Comparison of ENCODE assay signal across 26 cellular contexts in genomic region chr7:122311280-122311679, GRCh38. TPM values are rescaled to one million over a fixed set of nuclear protein-coding genes. Genes with fewer than 3 reads are reported as not detected.
A peak's percentile ranks its signal among the peaks of the same experiment; 100 is the strongest.
DNase-seq lines count a peak whose midpoint lies in the region; ATAC-seq and TF ChIP-seq lines count a peak whose summit lies in the region.
"Had no signal": no experiment of that assay in that cellular context is flagged by ENCODE, and none has a peak within 500 bp of the region (broad histone marks: within the 10 kb centered on the region; RNA-seq: fewer than 3 reads in every experiment).

No MANE protein-coding gene starts in this region.

- no peak overlapping the region for H3K27ac Mint-ChIP-seq in activated T-cell treated with anti-CD3 and anti-CD28 coated beads, Interleukin-2, amount 50 U/mL, for 72 hours
- H3K27ac Mint-ChIP-seq in brain = peak overlapping the region in 4 of 5 experiments; percentile 16 to 90 (median 74)

- peaks cover 92% of the 10 kb centered on the region for H3K27me3 Mint-ChIP-seq in activated T-cell treated with anti-CD3 and anti-CD28 coated beads, Interleukin-2, amount 50 U/mL, for 72 hours (ENCODE audit: low read depth)
- peaks cover 72% of the 10 kb centered on the region for H3K27me3 Mint-ChIP-seq in activated T-cell treated with anti-CD3 and anti-CD28 coated beads, Interleukin-2, amount 50 U/mL, for 4 hours (ENCODE audit: low read depth)
- H3K27me3 Mint-ChIP-seq in brain = peaks cover 79% of the 10 kb centered on the region

- DNase-seq in activated T-cell treated with anti-CD3 and anti-CD28 coated beads, Interleukin-2, amount 50 U/mL, for 72 hours = no peak
- DNase-seq in activated T-cell treated with anti-CD3 and anti-CD28 coated beads, Interleukin-2, amount 50 U/mL, for 4 hours = no peak
- DNase-seq in smooth muscle cell (lab: John Stamatoyannopoulos, UW; ENCODE audit: unreplicated experiment) (no peak), NCI-H1694 treated with DMSO at 0.1 percent for 48 hours (lab: John Stamatoyannopoulos, UW) (no peak), NCI-H82 treated with DMSO at 0.1 percent for 48 hours (lab: John Stamatoyannopoulos, UW; ENCODE audit: unreplicated experiment) (no peak)
- DNase-seq in stimulated activated CD4-positive, alpha-beta T cell treated with anti-CD3 and anti-CD28 coated beads, Interleukin-15, amount 100 ng/mL, for 24 hours = no peak
- DNase-seq: activated CD4-positive, CD25-positive, alpha-beta regulatory T cell treated with anti-CD3 and anti-CD28 coated beads, Interleukin-2, amount 50 U/mL, for 72 hours; BE2C; Caco-2; dorsolateral prefrontal cortex; IMR-90; MG63; NCI-H774; PC-9; stimulated activated CD4-positive, alpha-beta T cell treated with anti-CD3 and anti-CD28 coated beads, Interleukin-4, amount 100 ng/mL, for 4 hours had no signal

- peaks cover 0 to 3% of the 10 kb centered on the region in 2 donors for H3K9me3 Mint-ChIP-seq in activated T-cell treated with anti-CD3 and anti-CD28 coated beads, Interleukin-2, amount 50 U/mL, for 72 hours
- H3K9me3 Mint-ChIP-seq in activated T-cell treated with anti-CD3 and anti-CD28 coated beads, Interleukin-2, amount 50 U/mL, for 4 hours = peaks cover 9% of the 10 kb centered on the region
- peaks cover 0 to 6% (median 5%) of the 10 kb centered on the region in 5 experiments for H3K9me3 Mint-ChIP-seq in brain

- TF ChIP-seq CTCF in brain (conservative IDR thresholded peaks at IDR 0.05) (no peak), smooth muscle cell (IDR thresholded peaks at IDR 0.05; ENCODE audit: borderline replicate concordance, insufficient read depth, poor library complexity, severe bottlenecking) (no peak)

- H3K79me2 ChIP-seq in smooth muscle cell (ENCODE audit: low read depth) = no peaks in the 10 kb centered on the region

- no peaks in the 10 kb centered on the region for H3F3A ChIP-seq in smooth muscle cell (ENCODE audit: low read depth)

- 13% methylated on average over 7 of the region's 7 CpGs for WGBS in smooth muscle cell (ENCODE audit: low lambda C conversion rate)

- H3K4me1 ChIP-seq in iPS-20b (ENCODE audit: insufficient read depth, low read length) (peaks cover 37% of the 10 kb centered on the region), smooth muscle cell (ENCODE audit: low read depth) (peaks cover 31% of the 10 kb centered on the region)
- H3K4me1 ChIP-seq: BE2C, Caco-2 had no signal

- H3K36me3 ChIP-seq in iPS-20b (ENCODE audit: insufficient read depth, low read depth, low read length) (no peaks in the 10 kb centered on the region), smooth muscle cell (ENCODE audit: low read depth) (no peaks in the 10 kb centered on the region)
- H3K36me3 ChIP-seq: BE2C, breast epithelium, gastroesophageal sphincter, MG63 had no signal

- H3K4me2 ChIP-seq in smooth muscle cell = peak overlapping the region; percentile 80
- H3K4me2 ChIP-seq: PC-9 had no signal

- peak overlapping the region; percentile 31; the same call in 1 of the 2 replicates for H3K9ac ChIP-seq in iPS-20b (ENCODE audit: low read depth, low read length)
- H3K9ac ChIP-seq in smooth muscle cell (ENCODE audit: low read depth) = no peak overlapping the region

- no peaks in the 10 kb centered on the region for H4K20me1 ChIP-seq in smooth muscle cell (ENCODE audit: low read depth)

- peak overlapping the region; percentile 4 to 39 for H3K4me3 Mint-ChIP-seq in activated T-cell treated with anti-CD3 and anti-CD28 coated beads, Interleukin-2, amount 50 U/mL, for 72 hours
- H3K4me3 Mint-ChIP-seq in activated T-cell treated with anti-CD3 and anti-CD28 coated beads, Interleukin-2, amount 50 U/mL, for 4 hours = no peak overlapping the region
- peak overlapping the region; percentile 44 to 80 (median 67) for H3K4me3 Mint-ChIP-seq in brain

- peaks cover 11% of the 10 kb centered on the region for H3K4me1 Mint-ChIP-seq in activated T-cell treated with anti-CD3 and anti-CD28 coated beads, Interleukin-2, amount 50 U/mL, for 72 hours (ENCODE audit: low read depth)
- no peaks in the 10 kb centered on the region for H3K4me1 Mint-ChIP-seq in activated T-cell treated with anti-CD3 and anti-CD28 coated beads, Interleukin-2, amount 50 U/mL, for 4 hours (ENCODE audit: low read depth)
- H3K4me1 Mint-ChIP-seq in brain = peaks cover 41% of the 10 kb centered on the region

- H3K9me3 ChIP-seq in iPS-20b (ENCODE audit: insufficient read depth, low read depth, low read length) (no peaks in the 10 kb centered on the region), smooth muscle cell (replicated peaks; ENCODE audit: low read depth) (no peaks in the 10 kb centered on the region)
- H3K9me3 ChIP-seq: BE2C, breast epithelium, Caco-2, MG63 had no signal

- H2AFZ ChIP-seq in smooth muscle cell (ENCODE audit: low read depth) = no peak overlapping the region
- H2AFZ ChIP-seq: PC-9 had no signal

- H3K27ac ChIP-seq in iPS-20b (ENCODE audit: low read length) = no peak overlapping the region
- no peak overlapping the region for H3K27ac ChIP-seq in smooth muscle cell (ENCODE audit: low read depth)
- H3K27ac ChIP-seq: breast epithelium, dorsolateral prefrontal cortex, gastroesophageal sphincter, PC-9 had no signal

- H3K4me3 ChIP-seq in iPS-20b (ENCODE audit: low read length) = peak overlapping the region; percentile 67
- H3K4me3 ChIP-seq in smooth muscle cell = peak overlapping the region; percentile 35
- H3K4me3 ChIP-seq: MG63, PC-9 had no signal

- H3K27me3 ChIP-seq in iPS-20b (ENCODE audit: insufficient read depth, low read length) (peaks cover 100% of the 10 kb centered on the region), smooth muscle cell (ENCODE audit: low read depth) (peaks cover 100% of the 10 kb centered on the region)
- H3K27me3 ChIP-seq: MG63 had no signal

- H3K36me3 Mint-ChIP-seq in activated T-cell treated with anti-CD3 and anti-CD28 coated beads, Interleukin-2, amount 50 U/mL, for 72 hours (ENCODE audit: insufficient read depth in 2 of 2) = peaks cover 0 to 6% of the 10 kb centered on the region in 2 donors
- no peaks in the 10 kb centered on the region for H3K36me3 Mint-ChIP-seq in activated T-cell treated with anti-CD3 and anti-CD28 coated beads, Interleukin-2, amount 50 U/mL, for 4 hours (ENCODE audit: insufficient read depth)
- H3K36me3 Mint-ChIP-seq in brain = no peaks in the 10 kb centered on the region

- no peak for ATAC-seq in activated T-cell treated with anti-CD3 and anti-CD28 coated beads, Interleukin-2, amount 50 U/mL, for 72 hours (replicated peaks in 1 of 2)
- no peak for ATAC-seq in activated T-cell treated with anti-CD3 and anti-CD28 coated beads, Interleukin-2, amount 50 U/mL, for 4 hours
- ATAC-seq: esophagus mucosa, gastroesophageal sphincter had no signal

RNA-seq across cellular contexts. Expression of gene FEZF1, which starts 6.7 kb away (rescaled TPM):
- total RNA-seq in activated T-cell treated with anti-CD3 and anti-CD28 coated beads, Interleukin-2, amount 50 U/mL, for 72 hours = not detected
- not detected for total RNA-seq in activated T-cell treated with anti-CD3 and anti-CD28 coated beads, Interleukin-2, amount 50 U/mL, for 4 hours
- polyA plus RNA-seq in brain (ENCODE audit: insufficient read depth, low read depth, low replicate concordance) = 0.15 TPM
- not detected in 2 replicates for total RNA-seq in smooth muscle cell
- polyA plus RNA-seq in smooth muscle cell = 0.18 TPM in 1 of 2 replicates, not detected in the other
- total RNA-seq: A172; activated CD8-positive, alpha-beta memory T cell treated with anti-CD3 and anti-CD28 coated beads for 36 hours; breast epithelium; Caco-2; esophagus mucosa; G401; gastroesophageal sphincter; IMR-90; lower leg skin; PC-9; skeletal muscle tissue; subcutaneous adipose tissue had no signal
- polyA plus RNA-seq: IMR-90 had no signal
